Comparison of ENCODE assay signal across 17 cellular contexts in the genomic region with DNA sequence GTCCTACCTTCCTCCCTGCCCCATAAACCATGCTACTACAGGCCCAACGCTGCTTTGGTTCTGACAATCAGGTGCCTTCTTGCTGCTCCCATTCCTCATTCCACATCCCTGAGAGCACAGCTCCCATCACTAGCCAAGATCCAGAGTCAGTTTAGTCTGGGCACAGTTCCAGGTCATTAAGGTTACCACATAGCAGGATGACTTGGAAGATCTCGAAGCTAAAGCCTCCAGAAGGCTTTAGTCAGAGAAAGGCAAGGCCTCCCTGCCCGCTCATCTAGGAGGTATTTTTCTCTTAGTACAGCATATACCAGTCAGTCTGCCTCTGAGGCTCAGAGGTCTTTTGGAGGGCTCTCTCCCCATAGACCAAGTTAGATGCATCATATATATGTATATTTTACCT. TPM values are rescaled to one million over a fixed set of nuclear protein-coding genes. Genes with fewer than 3 reads are reported as not detected.
DNase-seq lines count a peak whose midpoint lies in the region; ATAC-seq, FAIRE-seq and TF ChIP-seq lines count a peak whose summit lies in the region.
"Had no signal": no experiment of that assay in that cellular context is flagged by ENCODE, and none has a peak within 500 bp of the region (broad histone marks: within the 10 kb centered on the region; RNA-seq: fewer than 3 reads in every experiment).

No MANE protein-coding gene starts in this region.

- CTCF ChIA-PET in AG04450 (lab: Charles Lee) = no interaction called here

- no peaks in the 10 kb centered on the region for H3K27me3 ChIP-seq in AG04450 (ENCODE audit: control insufficient read depth, insufficient read depth, low read length)
- no peaks in the 10 kb centered on the region for H3K27me3 ChIP-seq in astrocyte (ENCODE audit: insufficient read depth, low read length)

- H3K4me3 ChIP-seq in AG04450 (ENCODE audit: low read depth, low read length) = no peak overlapping the region
- no peak overlapping the region for H3K4me3 ChIP-seq in HFF-Myc (replicated peaks; ENCODE audit: low read depth, low read length)
- no peak overlapping the region for H3K4me3 ChIP-seq in astrocyte (ENCODE audit: insufficient read depth, low read depth, low read length)

- H3K9me3 Mint-ChIP-seq in astrocyte (ENCODE audit: unreplicated experiment) (peaks cover 4% of the 10 kb centered on the region), immature natural killer cell (no peaks in the 10 kb centered on the region)
- no peaks in the 10 kb centered on the region for H3K9me3 Mint-ChIP-seq in activated naive CD4-positive, alpha-beta T cell treated with anti-CD3 and anti-CD28 coated beads, Interleukin-2, amount 50 U/mL, for 72 hours
- H3K9me3 Mint-ChIP-seq: endodermal cell, IgD-negative memory B cell had no signal

- FAIRE-seq in astrocyte (lab: Jason Lieb, UNC) (peak; percentile 97), GM12892 (lab: Jason Lieb, UNC) (no peak)
- FAIRE-seq: kidney had no signal

- DNase-seq in AG04450 (ENCODE audit: low read depth, low spot score) (peak; percentile 93), HFF-Myc (ENCODE audit: extremely low read depth, low read depth) (peak; percentile 60), astrocyte (ENCODE audit: low read depth) (peak; percentile 94), iris pigment epithelial cell (ENCODE audit: low read depth) (peak; percentile 85), GM12892 (ENCODE audit: insufficient read length) (no peak), immature natural killer cell (no peak)
- DNase-seq in activated naive CD4-positive, alpha-beta T cell treated with anti-CD3 and anti-CD28 coated beads, Interleukin-2, amount 50 U/mL, for 72 hours (ENCODE audit: low spot score in 2 of 2) = no peak
- DNase-seq: activated CD4-positive, alpha-beta T cell treated with anti-CD3 and anti-CD28 coated beads for 36 hours; activated effector memory CD4-positive, alpha-beta T cell treated with anti-CD3 and anti-CD28 coated beads, Interleukin-2, amount 50 U/mL, for 16 hours; COR-L47; endodermal cell; kidney; NCI-H510A; occipital lobe; stimulated activated CD4-positive, alpha-beta T cell treated with anti-CD3 and anti-CD28 coated beads, Interleukin-2, amount 100 ng/mL, for 48 hours had no signal

- no peak overlapping the region for H3K9ac ChIP-seq in astrocyte (ENCODE audit: low read length)

- peaks cover 19% of the 10 kb centered on the region for H3K4me1 ChIP-seq in astrocyte (ENCODE audit: insufficient read depth, low read length)

- POLR2A ChIA-PET in AG04450 (lab: Yijun Ruan, JAX) = interaction anchor here (0.7 to 1.4 kb wide), 4 partner anchors 19 to 48 kb away, joined by 3 to 5 read pairs (median 4); a partner anchor contains a TSS

- TF ChIP-seq POLR2A in GM12892 (IDR thresholded peaks at IDR 0.05; ENCODE audit: low read depth, low read length) = no peak

- TF ChIP-seq CTCF in AG04450 (IDR thresholded peaks at IDR 0.05; ENCODE audit: low read depth, low read length) (no peak), HFF-Myc (IDR thresholded peaks at IDR 0.05; ENCODE audit: low read depth, low read length, missing control alignments) (no peak), astrocyte (IDR thresholded peaks at IDR 0.05; ENCODE audit: insufficient read depth, low read depth, low read length) (no peak)

- no peaks in the 10 kb centered on the region for H3K36me3 ChIP-seq in astrocyte (ENCODE audit: insufficient read depth, low read length)

- H3K4me3 Mint-ChIP-seq in astrocyte (ENCODE audit: unreplicated experiment) (no peak overlapping the region), immature natural killer cell (no peak overlapping the region)
- H3K4me3 Mint-ChIP-seq: activated CD4-positive, alpha-beta T cell treated with anti-CD3 and anti-CD28 coated beads for 36 hours; endodermal cell; IgD-negative memory B cell had no signal

- H4K20me1 ChIP-seq in astrocyte (ENCODE audit: insufficient read depth, low read length) = no peaks in the 10 kb centered on the region

- H3K9me3 ChIP-seq in AG04450 (ENCODE audit: control insufficient read depth, insufficient read depth, low read length) (no peaks in the 10 kb centered on the region), astrocyte (ENCODE audit: insufficient read depth, low read depth, low read length) (no peaks in the 10 kb centered on the region)

- no peaks in the 10 kb centered on the region for H3K79me2 ChIP-seq in astrocyte (ENCODE audit: insufficient read depth, low read length)

- no peaks in the 10 kb centered on the region for H3K27me3 Mint-ChIP-seq in astrocyte (ENCODE audit: low read depth, unreplicated experiment)
- H3K27me3 Mint-ChIP-seq in immature natural killer cell (ENCODE audit: low read depth in 3 of 3) = no peaks in the 10 kb centered on the region
- H3K27me3 Mint-ChIP-seq: activated CD4-positive, alpha-beta T cell treated with anti-CD3 and anti-CD28 coated beads for 36 hours; IgD-negative memory B cell had no signal

- ATAC-seq in activated naive CD4-positive, alpha-beta T cell treated with anti-CD3 and anti-CD28 coated beads, Interleukin-2, amount 50 U/mL, for 72 hours = no peak
- ATAC-seq in GM21576 (IDR thresholded peaks at IDR 0.05; ENCODE audit: unreplicated experiment) = no peak
- ATAC-seq: activated CD4-positive, alpha-beta T cell treated with anti-CD3 and anti-CD28 coated beads for 36 hours had no signal

- no peak overlapping the region for H2AFZ ChIP-seq in astrocyte (ENCODE audit: low read depth, low read length)

- H3K27ac ChIP-seq in AG04450 (ENCODE audit: low read depth, low read length) = peak overlapping the region; percentile 59
- no peak overlapping the region for H3K27ac ChIP-seq in astrocyte (ENCODE audit: low read depth, low read length)

- H3K4me2 ChIP-seq in astrocyte (ENCODE audit: low read length) = no peak overlapping the region

- H3K27ac Mint-ChIP-seq in astrocyte (ENCODE audit: unreplicated experiment) (peak overlapping the region; percentile 67), immature natural killer cell (no peak overlapping the region)
- H3K27ac Mint-ChIP-seq in activated naive CD4-positive, alpha-beta T cell treated with anti-CD3 and anti-CD28 coated beads, Interleukin-2, amount 50 U/mL, for 72 hours = peak overlapping the region in 1 of 2 donors; percentile 62
- H3K27ac Mint-ChIP-seq: activated CD4-positive, alpha-beta T cell treated with anti-CD3 and anti-CD28 coated beads for 36 hours; endodermal cell; IgD-negative memory B cell had no signal

- H3K4me1 Mint-ChIP-seq in astrocyte (ENCODE audit: low read depth, unreplicated experiment) (peaks cover 15% of the 10 kb centered on the region), immature natural killer cell (no peaks in the 10 kb centered on the region)
- H3K4me1 Mint-ChIP-seq: activated CD4-positive, alpha-beta T cell treated with anti-CD3 and anti-CD28 coated beads for 36 hours; endodermal cell; IgD-negative memory B cell had no signal

- H3K36me3 Mint-ChIP-seq in astrocyte (ENCODE audit: low read depth, unreplicated experiment) (peaks cover 16% of the 10 kb centered on the region), immature natural killer cell (peaks cover 15 to 27% (median 19%) of the 10 kb centered on the region in 3 donors)
- H3K36me3 Mint-ChIP-seq in activated naive CD4-positive, alpha-beta T cell treated with anti-CD3 and anti-CD28 coated beads, Interleukin-2, amount 50 U/mL, for 72 hours = peaks cover 0 to 10% of the 10 kb centered on the region in 2 donors

RNA-seq across cellular contexts. Expression of a gene that starts 30.3 kb away (rescaled TPM):
- 4.2 and 6.3 TPM in 2 replicates for polyA plus RNA-seq in AG04450 (2011; rRNA removed)
- polyA minus RNA-seq in AG04450 (2011; rRNA and poly(A)+ RNA removed) = 9.2 and 9.8 TPM in 2 replicates
- total RNA-seq in astrocyte = 7.3 and 8.8 TPM in 2 replicates
- polyA plus RNA-seq in GM12892 (2012; ENCODE audit: missing spikeins) = 9.0 TPM
- total RNA-seq in activated naive CD4-positive, alpha-beta T cell treated with anti-CD3 and anti-CD28 coated beads, Interleukin-2, amount 50 U/mL, for 72 hours = 10 to 100 TPM; 16.2 to 25.3 TPM
- under 1 TPM; 0.48 to 0.97 (median 0.55) TPM for polyA plus RNA-seq in immature natural killer cell

RNA-seq across cellular contexts. Expression of a gene that starts 30.5 kb away (rescaled TPM):
- polyA plus RNA-seq in AG04450 (2011; rRNA removed) = 941 and 1,068 TPM in 2 replicates
- polyA minus RNA-seq in AG04450 (2011; rRNA and poly(A)+ RNA removed) = 269 and 283 TPM in 2 replicates
- 573 and 682 TPM in 2 replicates for total RNA-seq in astrocyte
- polyA plus RNA-seq in GM12892 (2012; ENCODE audit: missing spikeins) = 4,980 TPM
- total RNA-seq in activated naive CD4-positive, alpha-beta T cell treated with anti-CD3 and anti-CD28 coated beads, Interleukin-2, amount 50 U/mL, for 72 hours = 1,000 to 10,000 TPM; 1,341 to 1,591 TPM
- 1,000 to 10,000 TPM; 1,341 to 3,208 (median 1,820) TPM for polyA plus RNA-seq in immature natural killer cell

RNA-seq across cellular contexts. Expression of a gene that starts 58.1 kb away (rescaled TPM):
- polyA plus RNA-seq in AG04450 (2011; rRNA removed) (5.9 and 8.3 TPM in 2 replicates), immature natural killer cell (not detected)
- 2.4 and 4.1 TPM in 2 replicates for polyA minus RNA-seq in AG04450 (2011; rRNA and poly(A)+ RNA removed)
- total RNA-seq in astrocyte = 7.5 and 8.1 TPM in 2 replicates
- 16.2 TPM for polyA plus RNA-seq in GM12892 (2012; ENCODE audit: missing spikeins)
- total RNA-seq in activated naive CD4-positive, alpha-beta T cell treated with anti-CD3 and anti-CD28 coated beads, Interleukin-2, amount 50 U/mL, for 72 hours = 1 to 10 TPM in 1 of 2 donors, under 1 TPM in 1; 0.14 to 2.1 TPM

Comparison
In these comparisons a context has a peak if more than half of its experiments do, and no peak if none do; other contexts are left out.
1. DNase-seq: peak in AG04450 (single experiment), HFF-Myc (single experiment), astrocyte (single experiment) and iris pigment epithelial cell (single experiment); none in GM12892 (single experiment), activated naive CD4-positive, alpha-beta T cell treated with anti-CD3 and anti-CD28 coated beads, Interleukin-2, amount 50 U/mL, for 72 hours (0 of 2) and immature natural killer cell (0 of 3).